In genomic region chrY:13361656-13362393, GRCh38 we compare ENCODE assay signal across 14 cellular contexts.
A peak's percentile ranks its signal among the peaks of the same experiment; 100 is the strongest.
DNase-seq lines count a peak whose midpoint lies in the region; ATAC-seq and FAIRE-seq lines count a peak whose summit lies in the region.
"Had no signal": no experiment of that assay in that cellular context is flagged by ENCODE, and none has a peak within 500 bp of the region (broad histone marks: within the 10 kb centered on the region; RNA-seq: fewer than 3 reads in every experiment).

No MANE protein-coding gene starts in this region.

- DNase-seq in activated naive CD4-positive, alpha-beta T cell treated with Interleukin-2 at 50 U/mL for 16 hours: no peak
- peak; percentile 7 for DNase-seq in MV-4-11 (lab: John Stamatoyannopoulos, UW)
- DNase-seq in dermis blood vessel endothelial cell: peak; percentile 36
- DNase-seq in stimulated activated naive CD8-positive, alpha-beta T cell treated with anti-CD3 and anti-CD28 coated beads, Interleukin-15, amount 100 ng/mL, for 72 hours: no peak
- no peak for DNase-seq in urothelium cell line (ENCODE audit: low spot score)
- DNase-seq: activated CD4-positive, alpha-beta T cell treated with anti-CD3 and anti-CD28 coated beads for 48 hours; activated effector memory CD4-positive, alpha-beta T cell treated with Interleukin-2 at 50 U/mL for 16 hours; effector memory CD4-positive, alpha-beta T cell; heart left ventricle; NCI-H1105 treated with DMSO at 0.1 percent for 48 hours; NCI-H446 treated with DMSO at 0.1 percent for 48 hours had no signal

- H3K27me3 Mint-ChIP-seq in activated naive CD4-positive, alpha-beta T cell treated with anti-CD3 and anti-CD28 coated beads, Interleukin-2, amount 50 U/mL, for 24 hours: no peaks in the 10 kb centered on the region
- H3K27me3 Mint-ChIP-seq in stimulated activated naive CD8-positive, alpha-beta T cell treated with anti-CD3 and anti-CD28 coated beads, Interleukin-15, amount 100 ng/mL, for 72 hours: no peaks in the 10 kb centered on the region

- H3K4me3 Mint-ChIP-seq in activated naive CD4-positive, alpha-beta T cell treated with anti-CD3 and anti-CD28 coated beads, Interleukin-2, amount 50 U/mL, for 24 hours: no peak overlapping the region
- peak overlapping the region in 1 of 2 donors; percentile 30 for H3K4me3 Mint-ChIP-seq in stimulated activated naive CD8-positive, alpha-beta T cell treated with anti-CD3 and anti-CD28 coated beads, Interleukin-15, amount 100 ng/mL, for 72 hours

- H3K27ac Mint-ChIP-seq in activated naive CD4-positive, alpha-beta T cell treated with anti-CD3 and anti-CD28 coated beads, Interleukin-2, amount 50 U/mL, for 24 hours: peak overlapping the region; percentile 59
- peak overlapping the region in 1 of 2 donors; percentile 95 for H3K27ac Mint-ChIP-seq in stimulated activated naive CD8-positive, alpha-beta T cell treated with anti-CD3 and anti-CD28 coated beads, Interleukin-15, amount 100 ng/mL, for 72 hours

- no peak for FAIRE-seq in urothelium cell line (lab: Jason Lieb, UNC)

- H3K9me3 Mint-ChIP-seq in activated naive CD4-positive, alpha-beta T cell treated with anti-CD3 and anti-CD28 coated beads, Interleukin-2, amount 50 U/mL, for 24 hours: no peaks in the 10 kb centered on the region
- no peaks in the 10 kb centered on the region for H3K9me3 Mint-ChIP-seq in stimulated activated naive CD8-positive, alpha-beta T cell treated with anti-CD3 and anti-CD28 coated beads, Interleukin-15, amount 100 ng/mL, for 72 hours

- peak; percentile 91 for ATAC-seq in stimulated activated naive CD8-positive, alpha-beta T cell treated with anti-CD3 and anti-CD28 coated beads, Interleukin-15, amount 100 ng/mL, for 72 hours
- no peak for ATAC-seq in GM18873 (IDR thresholded peaks at IDR 0.05; ENCODE audit: low FRiP score, unreplicated experiment)
- no peak for ATAC-seq in GM18870 (IDR thresholded peaks at IDR 0.05; ENCODE audit: unreplicated experiment)
- ATAC-seq: heart left ventricle had no signal

- peaks cover 15% of the 10 kb centered on the region for H3K4me1 Mint-ChIP-seq in activated naive CD4-positive, alpha-beta T cell treated with anti-CD3 and anti-CD28 coated beads, Interleukin-2, amount 50 U/mL, for 24 hours
- H3K4me1 Mint-ChIP-seq in stimulated activated naive CD8-positive, alpha-beta T cell treated with anti-CD3 and anti-CD28 coated beads, Interleukin-15, amount 100 ng/mL, for 72 hours: peaks cover 14% of the 10 kb centered on the region

- H3K36me3 Mint-ChIP-seq in activated naive CD4-positive, alpha-beta T cell treated with anti-CD3 and anti-CD28 coated beads, Interleukin-2, amount 50 U/mL, for 24 hours: peaks cover 3% of the 10 kb centered on the region

Comparison
In these comparisons a context has a peak if more than half of its experiments do, and no peak if none do; other contexts are left out.
1. DNase-seq: peak in MV-4-11 (single experiment) and dermis blood vessel endothelial cell (single experiment); none in activated naive CD4-positive, alpha-beta T cell treated with Interleukin-2 at 50 U/mL for 16 hours (single experiment), stimulated activated naive CD8-positive, alpha-beta T cell treated with anti-CD3 and anti-CD28 coated beads, Interleukin-15, amount 100 ng/mL, for 72 hours (0 of 2) and urothelium cell line (single experiment).